17 cellular contexts compared by ENCODE assay signal in the genomic region with DNA sequence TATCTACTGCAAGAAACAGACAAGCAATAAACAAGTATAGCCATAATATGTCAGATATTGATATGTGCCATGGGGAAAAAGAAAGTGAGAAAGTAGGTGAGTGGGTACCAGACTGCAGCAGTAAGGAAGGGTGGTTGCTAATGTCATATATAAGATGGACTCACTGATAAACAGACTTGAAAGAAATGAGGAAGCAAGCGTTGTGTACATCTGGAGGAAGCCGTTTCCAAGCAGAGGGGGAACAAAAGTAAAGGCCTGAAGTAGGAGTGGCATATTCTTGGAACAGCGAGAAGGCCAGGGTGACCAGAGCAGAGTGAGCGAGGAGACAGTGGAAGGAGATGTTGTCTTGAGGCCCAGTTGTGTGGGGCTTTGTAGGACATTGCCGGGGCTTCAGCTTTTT.
DNase-seq lines count a peak whose midpoint lies in the region; ATAC-seq and TF ChIP-seq lines count a peak whose summit lies in the region.
"Had no signal": no experiment of that assay in that cellular context is flagged by ENCODE, and none has a peak within 500 bp of the region (broad histone marks: within the 10 kb centered on the region; RNA-seq: fewer than 3 reads in every experiment).

No MANE protein-coding gene starts in this region.

- TF ChIP-seq POLR2A in erythroblast (IDR thresholded peaks at IDR 0.05; ENCODE audit: low read length) = no peak

- ATAC-seq in Right ventricle myocardium inferior = peak; percentile 47
- ATAC-seq in left ventricle myocardium superior = peak; percentile 65
- peak; percentile 77 for ATAC-seq in upper lobe of right lung
- no peak for ATAC-seq in HG02970 (IDR thresholded peaks at IDR 0.05; ENCODE audit: low FRiP score, unreplicated experiment)
- ATAC-seq: A549; activated CD8-positive, alpha-beta memory T cell treated with anti-CD3 and anti-CD28 coated beads, Interleukin-2, amount 10 ng/mL, durations not matched to agents 7 days and 5 days had no signal

- no peak overlapping the region for H3K27ac ChIP-seq in right atrium auricular region
- peak overlapping the region; percentile 97 for H3K27ac ChIP-seq in OCI-LY1 (ENCODE audit: low read depth, low read length, poor library complexity, severe bottlenecking)
- no peak overlapping the region for H3K27ac ChIP-seq in upper lobe of right lung
- H3K27ac ChIP-seq: A549, SJCRH30, VCaP had no signal

- intact Hi-C loops in Right ventricle myocardium inferior (cut with DNase I) (no loop called here), left ventricle myocardium superior (cut with micrococcal nuclease) (no loop called here), upper lobe of right lung (cut with DNase I) (no loop called here)

- no peak overlapping the region; the same call in 1 of the 2 replicates for H3K9ac ChIP-seq in OCI-LY1 (ENCODE audit: low read length)

- H3K4me1 ChIP-seq in right atrium auricular region (no peaks in the 10 kb centered on the region), OCI-LY1 (ENCODE audit: insufficient read depth, low read length, severe bottlenecking) (peaks cover 59% of the 10 kb centered on the region), upper lobe of right lung (peaks cover 9% of the 10 kb centered on the region)
- H3K4me1 ChIP-seq: SJCRH30 had no signal

- H3K4me2 ChIP-seq in OCI-LY1 (ENCODE audit: low read length) = no peak overlapping the region
- H3K4me2 ChIP-seq: A549 had no signal

- peak; percentile 61 for DNase-seq in Right ventricle myocardium inferior (ENCODE audit: missing footprints)
- DNase-seq in right atrium auricular region (ENCODE audit: low spot score) = no peak
- no peak for DNase-seq in left ventricle myocardium superior
- DNase-seq in upper lobe of right lung = no peak
- DNase-seq in cortex of kidney (lab: John Stamatoyannopoulos, UW) = no peak
- DNase-seq in erythroblast (lab: John Stamatoyannopoulos, UW) = no peak
- DNase-seq: activated CD8-positive, alpha-beta memory T cell treated with anti-CD3 and anti-CD28 coated beads, Interleukin-2, amount 10 ng/mL, durations not matched to agents 7 days and 5 days; activated gamma-delta T cell treated with Interleukin-2 at 50 U/mL for 16 hours; Calu3; NCI-H2029 treated with DMSO at 0.1 percent for 48 hours; NCI-H774; SJCRH30 had no signal

- TF ChIP-seq CTCF in right atrium auricular region (IDR thresholded peaks at IDR 0.05) (no peak), OCI-LY1 (IDR thresholded peaks at IDR 0.05; ENCODE audit: low read length) (no peak), upper lobe of right lung (IDR thresholded peaks at IDR 0.05) (no peak)

- no peaks in the 10 kb centered on the region for H4K20me1 ChIP-seq in OCI-LY1 (ENCODE audit: insufficient read depth, low read length)

- H3F3A ChIP-seq in OCI-LY1 (ENCODE audit: insufficient read depth, low read length) = peaks cover 4% of the 10 kb centered on the region

- H3K27me3 ChIP-seq in right atrium auricular region = no peaks in the 10 kb centered on the region
- H3K27me3 ChIP-seq in OCI-LY1 (ENCODE audit: insufficient read depth, low read length) = no peaks in the 10 kb centered on the region
- no peaks in the 10 kb centered on the region for H3K27me3 ChIP-seq in upper lobe of right lung
- H3K27me3 ChIP-seq: SJCRH30 had no signal

- H3K9me3 ChIP-seq in right atrium auricular region (no peaks in the 10 kb centered on the region), OCI-LY1 (ENCODE audit: low read length) (no peaks in the 10 kb centered on the region), upper lobe of right lung (no peaks in the 10 kb centered on the region)
- H3K9me3 ChIP-seq: A549, SJCRH30 had no signal

- no peaks in the 10 kb centered on the region for H3K36me3 ChIP-seq in right atrium auricular region
- no peaks in the 10 kb centered on the region for H3K36me3 ChIP-seq in OCI-LY1 (ENCODE audit: insufficient read depth, low read length)
- no peaks in the 10 kb centered on the region for H3K36me3 ChIP-seq in upper lobe of right lung
- H3K36me3 ChIP-seq: SJCRH30 had no signal

- H2AFZ ChIP-seq in OCI-LY1 (ENCODE audit: low read length) = no peak overlapping the region

- no peak overlapping the region for H3K4me3 ChIP-seq in right atrium auricular region
- H3K4me3 ChIP-seq in OCI-LY1 (ENCODE audit: low read depth, low read length, poor library complexity, severe bottlenecking) = no peak overlapping the region
- no peak overlapping the region for H3K4me3 ChIP-seq in upper lobe of right lung
- H3K4me3 ChIP-seq: A549, coronary artery, SJCRH30 had no signal

- no peaks in the 10 kb centered on the region for H3K9me2 ChIP-seq in OCI-LY1 (ENCODE audit: low read depth, low read length)

- H3K79me2 ChIP-seq in OCI-LY1 (ENCODE audit: insufficient read depth, low read length) = no peaks in the 10 kb centered on the region
